In the genomic region with DNA sequence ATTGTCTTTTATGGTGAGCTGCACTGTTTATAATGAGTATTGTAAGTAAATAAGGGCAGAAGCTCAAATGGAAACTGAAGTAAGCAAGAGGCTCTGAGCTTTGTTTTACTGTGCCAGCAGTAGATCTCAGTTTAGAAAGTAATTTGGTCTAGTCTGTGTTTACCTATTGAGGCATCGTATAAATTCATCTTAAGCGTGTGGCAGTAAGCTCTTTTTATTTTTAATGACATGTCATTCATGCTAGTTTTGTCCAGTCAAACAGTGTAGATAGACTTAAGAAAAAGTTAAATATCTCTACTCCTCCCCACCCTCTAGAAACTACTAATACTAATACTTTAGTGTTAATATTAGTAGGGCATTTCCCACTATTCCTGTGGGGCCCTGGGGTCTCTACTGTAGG, we compare ENCODE assay signal across 8 cellular contexts. TPM values are rescaled to one million over a fixed set of nuclear protein-coding genes. Genes with fewer than 3 reads are reported as not detected.
DNase-seq lines count a peak whose midpoint lies in the region; ATAC-seq, FAIRE-seq and TF ChIP-seq lines count a peak whose summit lies in the region.

No MANE protein-coding gene starts in this region.

- H3K18ac ChIP-seq in mesendoderm (ENCODE audit: low read length): no peak overlapping the region

- H3K27ac ChIP-seq in A673 (ENCODE audit: low read depth, low read length, poor library complexity, severe bottlenecking) (peak overlapping the region; percentile 93), K562 (ENCODE audit: extremely low read depth, low read depth, low read length) (no peak overlapping the region), mesendoderm (ENCODE audit: low read depth, low read length) (no peak overlapping the region)

- in situ Hi-C loops in HAP-1 (cut with MboI; ENCODE audit: low sequenced_read_pairs) (no loop called here), K562 (cut with MboI) (no loop called here)

- no peak overlapping the region for H2AFZ ChIP-seq in K562 (ENCODE audit: low read depth, low read length)

- no peak overlapping the region for H2BK5ac ChIP-seq in mesendoderm (ENCODE audit: low read length)

- no peaks in the 10 kb centered on the region for H3K36me3 ChIP-seq in A673 (ENCODE audit: insufficient read depth, low read length, poor library complexity, severe bottlenecking)
- H3K36me3 ChIP-seq in HAP-1 (replicated peaks): no peaks in the 10 kb centered on the region
- H3K36me3 ChIP-seq in K562 (ENCODE audit: control insufficient read depth, insufficient read depth, low read length): no peaks in the 10 kb centered on the region
- no peaks in the 10 kb centered on the region for H3K36me3 ChIP-seq in mesendoderm (ENCODE audit: control insufficient read depth, insufficient read depth, low read length)

- no peaks in the 10 kb centered on the region; the same call in 1 of the 2 replicates for H4K20me1 ChIP-seq in K562 (replicated peaks; ENCODE audit: control insufficient read depth, insufficient read depth, low read length)

- TF ChIP-seq POLR2A in K562 (conservative IDR thresholded peaks at IDR 0.05): no peak

- FAIRE-seq in K562 (lab: Jason Lieb, UNC) (peak; percentile 35), HTR-8/SVneo (lab: Jason Lieb, UNC) (no peak)

- no peak overlapping the region for H3K23ac ChIP-seq in mesendoderm (ENCODE audit: low read length)

- no peak for ATAC-seq in K562

- TF ChIP-seq CTCF in A673 (conservative IDR thresholded peaks at IDR 0.05; ENCODE audit: low read depth, low read length): no peak
- TF ChIP-seq CTCF in K562 (IDR thresholded peaks at IDR 0.05 in 2 of 3, conservative IDR thresholded peaks at IDR 0.05 in 1 of 3; ENCODE audit: insufficient read depth in 2 of 3, low read depth in 1 of 3, low read length in 3 of 3): no peak
- no peak for TF ChIP-seq CTCF in GM10248 (IDR thresholded peaks at IDR 0.05; ENCODE audit: control extremely low read depth, extremely low read depth, low read depth, missing control alignments)

- no peak for DNase-seq in A673 (ENCODE audit: low spot score)
- no peak for DNase-seq in HAP-1 (ENCODE audit: low spot score in 2 of 2)
- DNase-seq in K562 (ENCODE audit: extremely low read depth in 1 of 4, low spot score in 3 of 4): no peak
- no peak for DNase-seq in mesendoderm
- no peak for DNase-seq in HTR-8/SVneo (ENCODE audit: insufficient read length, low spot score)
- no peak for DNase-seq in SK-N-DZ (ENCODE audit: low spot score)
- DNase-seq in GM10248 (ENCODE audit: extremely low spot score): no peak
- no peak for DNase-seq in head of caudate nucleus

- CTCF ChIA-PET in A673 (lab: Charles Lee): no interaction called here
- CTCF ChIA-PET in K562 (lab: Yijun Ruan, JAX; ENCODE audit: low intra/inter-chr PET ratio): interaction anchor here (0.7 kb wide), 1 partner anchor 199 kb away, joined by 4 read pairs; no protein-coding TSS in a partner anchor
- CTCF ChIA-PET in GM10248 (lab: Yijun Ruan, JAX): interaction anchor here (1.9 kb wide), 1 partner anchor 17 kb away, joined by 11 read pairs; no protein-coding TSS in a partner anchor

- H3K4me3 ChIP-seq in A673 (ENCODE audit: low read depth, low read length, poor library complexity, severe bottlenecking) (peak overlapping the region; percentile 68), HAP-1 (peak overlapping the region; percentile 78), K562 (peak overlapping the region; percentile 85; the same call in 1 of the 2 replicates), mesendoderm (ENCODE audit: low read length) (no peak overlapping the region)

- TF ChIP-seq EP300 in K562 (IDR thresholded peaks at IDR 0.05; ENCODE audit: low read length): no peak

- H3K4me1 ChIP-seq in A673 (ENCODE audit: insufficient read depth, low read length, poor library complexity, severe bottlenecking) (peaks cover 39% of the 10 kb centered on the region), HAP-1 (peaks cover 22% of the 10 kb centered on the region), K562 (replicated peaks in 1 of 2; ENCODE audit: control insufficient read depth in 2 of 2, insufficient read depth in 2 of 2, low read length in 2 of 2) (peaks cover 9 to 12% of the 10 kb centered on the region in 2 experiments; a peak in 4 of 5 replicates), mesendoderm (ENCODE audit: control insufficient read depth, low read depth, low read length) (peaks cover 24% of the 10 kb centered on the region)

- peak overlapping the region; percentile 46 for H3K56ac ChIP-seq in mesendoderm (ENCODE audit: low read length)

- intact Hi-C loops in A673 (cut with micrococcal nuclease; ENCODE audit: unreplicated experiment): loop anchor here (2.0 kb wide), 2 partner anchors 41 to 51 kb away; no protein-coding TSS in a partner anchor
- intact Hi-C loops in K562 (cut with micrococcal nuclease): loop anchor here (5.0 to 10.0 kb wide), 4 partner anchors 44 to 1037 kb away; a partner anchor contains a TSS
- intact Hi-C loops in head of caudate nucleus (cut with DNase I): loop anchor here (5.0 kb wide), 1 partner anchor 509 kb away; a partner anchor contains a TSS

- H3K27me3 ChIP-seq in A673 (replicated peaks; ENCODE audit: insufficient read depth, low read depth, low read length, poor library complexity) (no peaks in the 10 kb centered on the region), HAP-1 (ENCODE audit: low read depth) (no peaks in the 10 kb centered on the region), K562 (ENCODE audit: control insufficient read depth in 2 of 2, insufficient read depth in 2 of 2, low read length in 2 of 2) (no peaks in the 10 kb centered on the region), mesendoderm (ENCODE audit: insufficient read depth, low read length, poor library complexity) (no peaks in the 10 kb centered on the region)

- no peak overlapping the region for H4K5ac ChIP-seq in mesendoderm (ENCODE audit: low read length)

- BruUV-seq in A673 (replicated peaks; lab: Mats Ljungman, UMichigan) (no TSS peak), K562 (replicated peaks; lab: Mats Ljungman, UMichigan) (no TSS peak)

- no peak overlapping the region for H2BK120ac ChIP-seq in mesendoderm (ENCODE audit: low read depth, low read length)

- no peak for TF ChIP-seq RAD21 in K562 (CRISPR knock-in tag; conservative IDR thresholded peaks at IDR 0.05 in 1 of 2, IDR thresholded peaks at IDR 0.05 in 1 of 2)

- H2BK15ac ChIP-seq in mesendoderm (replicated peaks; ENCODE audit: low read depth): no peak overlapping the region

- H3K79me2 ChIP-seq in K562 (ENCODE audit: control insufficient read depth, insufficient read depth, low read length): peaks cover 63% of the 10 kb centered on the region
- peaks cover 61% of the 10 kb centered on the region for H3K79me2 ChIP-seq in mesendoderm (ENCODE audit: control insufficient read depth, insufficient read depth, low read length)

- POLR2A ChIA-PET in A673 (lab: Charles Lee; ENCODE audit: low non-redundant PET) (no interaction called here), K562 (lab: Yijun Ruan, JAX) (interaction anchor here (0.9 to 2.7 kb wide), 4 partner anchors 9 to 20 kb away, joined by 4 to 14 read pairs (median 6); no protein-coding TSS in a partner anchor), GM10248 (lab: Yijun Ruan, JAX) (no interaction called here)

- H3K9me3 ChIP-seq in A673 (ENCODE audit: low read depth, low read length, poor library complexity, severe bottlenecking): no peaks in the 10 kb centered on the region
- no peaks in the 10 kb centered on the region for H3K9me3 ChIP-seq in HAP-1
- no peaks in the 10 kb centered on the region for H3K9me3 ChIP-seq in K562 (replicated peaks; ENCODE audit: control insufficient read depth, insufficient read depth, low read depth, low read length)

- H3K79me1 ChIP-seq in mesendoderm (ENCODE audit: low read length): peaks cover 12% of the 10 kb centered on the region

- H3K4me2 ChIP-seq in K562 (ENCODE audit: insufficient read depth, low read length) (peak overlapping the region; percentile 99), mesendoderm (ENCODE audit: low read length) (peak overlapping the region; percentile 41)

- H3K9ac ChIP-seq in K562 (ENCODE audit: insufficient read depth in 1 of 2, low read depth in 2 of 2, low read length in 2 of 2) (peak overlapping the region in 1 of 2 experiments; percentile 95; a peak in 2 of 4 replicates), mesendoderm (ENCODE audit: low read length) (peak overlapping the region; percentile 57)

- no peaks in the 10 kb centered on the region for H3K9me1 ChIP-seq in K562 (ENCODE audit: control insufficient read depth, insufficient read depth, low read length)

- H3K4ac ChIP-seq in mesendoderm (ENCODE audit: low read depth, low read length): no peak overlapping the region

- H4K8ac ChIP-seq in mesendoderm (ENCODE audit: low read depth, low read length): no peak overlapping the region

- 46% methylated on average over 2 of the region's 2 CpGs for WGBS in K562 (ENCODE audit: insufficient coverage, low coverage, missing lambda C conversion rate)
- WGBS in mesendoderm (ENCODE audit: extremely low coverage, insufficient coverage, low lambda C conversion rate): no CpG with 5 or more reads among the region's 2 CpGs

- H2AK5ac ChIP-seq in mesendoderm (ENCODE audit: low read length): no peak overlapping the region

TF ChIP-seq in K562, 482 proteins besides CTCF, POLR2A, EP300 and RAD21 (continues in another document):
- no peak for TF ChIP-seq ZKSCAN3 (CRISPR knock-in tag; IDR thresholded peaks at IDR 0.05)
- no peak for TF ChIP-seq SMAD4 (CRISPR knock-in tag; conservative IDR thresholded peaks at IDR 0.05)

RNA-seq across cellular contexts. Expression of a gene that starts 2.0 kb away (rescaled TPM):
- total RNA-seq in A673 (2021) (59.3 TPM in 2 replicates), K562 (2014; rRNA removed) (13.1 and 17.0 TPM in 2 replicates), K562 (2014; rRNA removed; fragmentation: Illumina TruSeq; extraction: Trizol) (23.8 and 25.6 TPM in 2 replicates), K562 (2015; rRNA removed; fragmentation: Illumina TruSeq; extraction: Trizol) (23.1 and 24.7 TPM in 2 replicates), K562 (2021) (19.0 and 20.3 TPM in 2 replicates)
- 21.5 and 44.0 TPM in 2 replicates for total RNA-seq in K562 (2011; cell fraction: chromatin; rRNA removed; ENCODE audit: low replicate concordance)
- total RNA-seq in K562 (2011; cell fraction: nucleolus; rRNA removed): 16.0 and 17.0 TPM in 2 replicates
- total RNA-seq in K562 (2011; cell fraction: nucleoplasm; rRNA removed): 30.9 and 54.3 TPM in 2 replicates
- polyA plus RNA-seq in K562 (2011; rRNA removed) (19.3 and 23.4 TPM in 2 replicates), K562 (2014; fragmentation: Illumina TruSeq; extraction: Trizol) (17.2 and 21.1 TPM in 2 replicates), K562 (2014; fragmentation: Nextera tagmentation; extraction: Ambion mirVana) (1 to 10 TPM; 3.5 to 5.6 TPM), K562 (2014; rRNA removed) (10.4 and 14.0 TPM in 2 replicates)
- 8.7 and 16.6 TPM in 2 replicates for polyA plus RNA-seq in K562 (2011; cell fraction: cytosol; rRNA removed)
- polyA plus RNA-seq in K562 (2011; cell fraction: nucleus; rRNA removed): 13.9 and 18.2 TPM in 2 replicates
- 14.9 and 22.1 TPM in 2 replicates for polyA plus RNA-seq in K562 (2012)
- polyA minus RNA-seq in K562 (2011; rRNA and poly(A)+ RNA removed): 43.1 and 45.6 TPM in 2 replicates
- 13.6 and 18.3 TPM in 2 replicates for polyA minus RNA-seq in K562 (2011; cell fraction: cytosol; rRNA and poly(A)+ RNA removed)
- 19.4 and 34.4 TPM in 2 replicates for polyA minus RNA-seq in K562 (2011; cell fraction: nucleus; rRNA and poly(A)+ RNA removed)
- 26.7 TPM for polyA plus RNA-seq in mesendoderm (2013, experiment 1 of 2)
- 26.7 TPM for polyA plus RNA-seq in mesendoderm (2013, experiment 2 of 2)
- 68.9 and 75.0 TPM in 2 replicates for polyA plus RNA-seq in SK-N-DZ (2014; cell fraction: cytosol; rRNA removed)
- polyA plus RNA-seq in SK-N-DZ (2014; cell fraction: nucleus; rRNA removed): 39.3 and 39.6 TPM in 2 replicates
